ENCODE assay signal across 16 cellular contexts in genomic region chr14:61504841-61505340, GRCh38.
DNase-seq lines count a peak whose midpoint lies in the region; ATAC-seq and TF ChIP-seq lines count a peak whose summit lies in the region.
"Had no signal": no experiment of that assay in that cellular context is flagged by ENCODE, and none has a peak within 500 bp of the region (broad histone marks: within the 10 kb centered on the region; RNA-seq: fewer than 3 reads in every experiment).

No MANE protein-coding gene starts in this region.

- H3K79me1 ChIP-seq in trophoblast cell (ENCODE audit: low read length) = peaks cover 32% of the 10 kb centered on the region

- peak overlapping the region; percentile 64 to 72 for H3K4me3 Mint-ChIP-seq in activated T-cell treated with anti-CD3 and anti-CD28 coated beads, Interleukin-2, amount 50 U/mL, for 72 hours
- no peak overlapping the region for H3K4me3 Mint-ChIP-seq in activated T-cell treated with anti-CD3 and anti-CD28 coated beads, Interleukin-2, amount 50 U/mL, for 4 hours
- peak overlapping the region; percentile 29 for H3K4me3 Mint-ChIP-seq in activated naive CD8-positive, alpha-beta T cell treated with anti-CD3 and anti-CD28 coated beads, Interleukin-2, amount 10 ng/mL, durations not matched to agents 7 days and 5 days
- no peak overlapping the region for H3K4me3 Mint-ChIP-seq in MCF 10A (ENCODE audit: unreplicated experiment)

- H3K36me3 ChIP-seq in OCI-LY1 (ENCODE audit: insufficient read depth, low read length) (no peaks in the 10 kb centered on the region), trophoblast cell (ENCODE audit: control insufficient read depth in 1 of 2, insufficient read depth in 2 of 2, low read length in 2 of 2) (no peaks in the 10 kb centered on the region)
- H3K36me3 ChIP-seq: neutrophil, vagina had no signal

- H3K27me3 ChIP-seq in OCI-LY1 (ENCODE audit: insufficient read depth, low read length) (no peaks in the 10 kb centered on the region), trophoblast cell (ENCODE audit: insufficient read depth, low read length) (no peaks in the 10 kb centered on the region)
- H3K27me3 ChIP-seq: heart left ventricle, neutrophil, vagina had no signal

- no peak for ATAC-seq in activated T-cell treated with anti-CD3 and anti-CD28 coated beads, Interleukin-2, amount 50 U/mL, for 72 hours (replicated peaks in 1 of 2)
- ATAC-seq in activated T-cell treated with anti-CD3 and anti-CD28 coated beads, Interleukin-2, amount 50 U/mL, for 4 hours = no peak
- ATAC-seq in activated naive CD8-positive, alpha-beta T cell treated with anti-CD3 and anti-CD28 coated beads, Interleukin-2, amount 10 ng/mL, durations not matched to agents 7 days and 5 days (ENCODE audit: low read depth) = peak; percentile 21
- no peak for ATAC-seq in HG03196 (IDR thresholded peaks at IDR 0.05; ENCODE audit: unreplicated experiment)
- ATAC-seq: heart left ventricle had no signal

- H3K9ac ChIP-seq in OCI-LY1 (ENCODE audit: low read length) = peak overlapping the region; percentile 23; the same call in 1 of the 2 replicates
- no peak overlapping the region for H3K9ac ChIP-seq in trophoblast cell (ENCODE audit: low read length)

- no peaks in the 10 kb centered on the region for H4K20me1 ChIP-seq in OCI-LY1 (ENCODE audit: insufficient read depth, low read length)

- H3K4me1 ChIP-seq in OCI-LY1 (ENCODE audit: insufficient read depth, low read length, severe bottlenecking) (peaks cover 86% of the 10 kb centered on the region), trophoblast cell (ENCODE audit: control insufficient read depth in 1 of 2, insufficient read depth in 2 of 2, low read length in 2 of 2) (peaks cover 8 to 22% of the 10 kb centered on the region in 2 experiments)

- peaks cover 100% of the 10 kb centered on the region for H3K4me1 Mint-ChIP-seq in activated T-cell treated with anti-CD3 and anti-CD28 coated beads, Interleukin-2, amount 50 U/mL, for 72 hours (ENCODE audit: low read depth)
- H3K4me1 Mint-ChIP-seq in activated T-cell treated with anti-CD3 and anti-CD28 coated beads, Interleukin-2, amount 50 U/mL, for 4 hours (ENCODE audit: low read depth) = peaks cover 93% of the 10 kb centered on the region
- peaks cover 65% of the 10 kb centered on the region for H3K4me1 Mint-ChIP-seq in activated naive CD8-positive, alpha-beta T cell treated with anti-CD3 and anti-CD28 coated beads, Interleukin-2, amount 10 ng/mL, durations not matched to agents 7 days and 5 days
- peaks cover 14% of the 10 kb centered on the region for H3K4me1 Mint-ChIP-seq in MCF 10A (ENCODE audit: insufficient read depth, unreplicated experiment)

- intact Hi-C loops in MCF 10A (cut with micrococcal nuclease) = no loop called here

- H3K18ac ChIP-seq in trophoblast cell (ENCODE audit: low read length) = no peak overlapping the region

- no CpG with 5 or more reads among the region's 3 CpGs for WGBS in trophoblast cell (ENCODE audit: extremely low coverage, insufficient coverage, insufficient read length)

- no peak overlapping the region for H2BK5ac ChIP-seq in trophoblast cell (ENCODE audit: low read depth, low read length, poor library complexity)

- H3K9me3 ChIP-seq in OCI-LY1 (ENCODE audit: low read length) (no peaks in the 10 kb centered on the region), trophoblast cell (ENCODE audit: insufficient read depth, low read depth, low read length) (no peaks in the 10 kb centered on the region)
- H3K9me3 ChIP-seq: heart left ventricle, neutrophil, vagina had no signal

- no peaks in the 10 kb centered on the region for H3K27me3 Mint-ChIP-seq in activated T-cell treated with anti-CD3 and anti-CD28 coated beads, Interleukin-2, amount 50 U/mL, for 72 hours (ENCODE audit: low read depth)
- H3K27me3 Mint-ChIP-seq in activated T-cell treated with anti-CD3 and anti-CD28 coated beads, Interleukin-2, amount 50 U/mL, for 4 hours (ENCODE audit: low read depth) = no peaks in the 10 kb centered on the region
- no peaks in the 10 kb centered on the region for H3K27me3 Mint-ChIP-seq in activated naive CD8-positive, alpha-beta T cell treated with anti-CD3 and anti-CD28 coated beads, Interleukin-2, amount 10 ng/mL, durations not matched to agents 7 days and 5 days
- no peaks in the 10 kb centered on the region for H3K27me3 Mint-ChIP-seq in MCF 10A (ENCODE audit: insufficient read depth, unreplicated experiment)

- H3K23ac ChIP-seq in trophoblast cell (ENCODE audit: low read length) = no peak overlapping the region

- H3K4me2 ChIP-seq in OCI-LY1 (ENCODE audit: low read length) (peak overlapping the region; percentile 36; the same call in 1 of the 2 replicates), trophoblast cell (ENCODE audit: low read length) (no peak overlapping the region)

- H3K4ac ChIP-seq in trophoblast cell (ENCODE audit: low read depth, low read length) = no peak overlapping the region

- peak overlapping the region; percentile 89 for H2BK120ac ChIP-seq in trophoblast cell (ENCODE audit: insufficient read depth, low read length, poor library complexity)

- no peak overlapping the region for H3K14ac ChIP-seq in trophoblast cell (ENCODE audit: low read length)

- H3K27ac ChIP-seq in OCI-LY1 (ENCODE audit: low read depth, low read length, poor library complexity, severe bottlenecking) = peak overlapping the region; percentile 100
- H3K27ac ChIP-seq in trophoblast cell (ENCODE audit: low read depth, low read length) = peak overlapping the region; percentile 98
- H3K27ac ChIP-seq: neutrophil had no signal

- BruUV-seq in MCF 10A (replicated peaks; lab: Mats Ljungman, UMichigan) = no TSS peak

- H2BK12ac ChIP-seq in trophoblast cell (ENCODE audit: low read length) = peak overlapping the region; percentile 85

- H4K91ac ChIP-seq in trophoblast cell (ENCODE audit: low read depth, low read length) = peak overlapping the region; percentile 59

- POLR2A ChIA-PET in activated naive CD8-positive, alpha-beta T cell treated with anti-CD3 and anti-CD28 coated beads, Interleukin-2, amount 10 ng/mL, durations not matched to agents 7 days and 5 days (lab: Charles Lee) = interaction anchor here (0.6 to 1.6 kb wide), 8 partner anchors 8 to 215 kb away, joined by 3 to 6 read pairs (median 3); no protein-coding TSS in a partner anchor
- POLR2A ChIA-PET in MCF 10A (lab: Yijun Ruan, JAX) = interaction anchor here (8.0 kb wide), 1 partner anchor 21 kb away, joined by 88 read pairs; no protein-coding TSS in a partner anchor

- DNase-seq in activated T-cell treated with anti-CD3 and anti-CD28 coated beads, Interleukin-2, amount 50 U/mL, for 72 hours = no peak
- no peak for DNase-seq in activated T-cell treated with anti-CD3 and anti-CD28 coated beads, Interleukin-2, amount 50 U/mL, for 4 hours
- DNase-seq in activated naive CD8-positive, alpha-beta T cell treated with anti-CD3 and anti-CD28 coated beads, Interleukin-2, amount 10 ng/mL, durations not matched to agents 7 days and 5 days = no peak
- DNase-seq in trophoblast cell (peak in 1 of 2 donors; percentile 45), MCF 10A (ENCODE audit: unreplicated experiment) (no peak), LoVo (ENCODE audit: low spot score) (no peak)
- DNase-seq: effector CD8-positive, alpha-beta T cell; heart left ventricle; NCI-H187; NCI-H510A treated with DMSO at 0.1 percent for 48 hours; retina; stimulated activated CD4-positive, alpha-beta T cell treated with anti-CD3 and anti-CD28 coated beads, Interleukin-15, amount 100 ng/mL, for 24 hours had no signal

- H3K4me3 ChIP-seq in OCI-LY1 (ENCODE audit: low read depth, low read length, poor library complexity, severe bottlenecking) (no peak overlapping the region), trophoblast cell (ENCODE audit: low read depth, low read length) (no peak overlapping the region)
- H3K4me3 ChIP-seq: heart left ventricle, vagina had no signal

- no peak overlapping the region for H4K8ac ChIP-seq in trophoblast cell (ENCODE audit: low read depth, low read length)

- CTCF ChIA-PET in MCF 10A (lab: Yijun Ruan, JAX) = interaction anchor here (1.2 kb wide), 2 partner anchors 16 to 30 kb away, joined by 4 to 6 read pairs; no protein-coding TSS in a partner anchor

- peaks cover 18% of the 10 kb centered on the region; the same call in 1 of the 2 replicates for H3F3A ChIP-seq in OCI-LY1 (ENCODE audit: insufficient read depth, low read length)

- H3K36me3 Mint-ChIP-seq in activated T-cell treated with anti-CD3 and anti-CD28 coated beads, Interleukin-2, amount 50 U/mL, for 72 hours (ENCODE audit: insufficient read depth in 2 of 2) = peaks cover 12 to 50% of the 10 kb centered on the region in 2 donors
- H3K36me3 Mint-ChIP-seq in activated T-cell treated with anti-CD3 and anti-CD28 coated beads, Interleukin-2, amount 50 U/mL, for 4 hours (ENCODE audit: insufficient read depth) = peaks cover 41% of the 10 kb centered on the region
- peaks cover 59% of the 10 kb centered on the region for H3K36me3 Mint-ChIP-seq in activated naive CD8-positive, alpha-beta T cell treated with anti-CD3 and anti-CD28 coated beads, Interleukin-2, amount 10 ng/mL, durations not matched to agents 7 days and 5 days
- no peaks in the 10 kb centered on the region for H3K36me3 Mint-ChIP-seq in MCF 10A (ENCODE audit: insufficient read depth, unreplicated experiment)

- peak overlapping the region; percentile 97 for H3K27ac Mint-ChIP-seq in activated T-cell treated with anti-CD3 and anti-CD28 coated beads, Interleukin-2, amount 50 U/mL, for 72 hours
- peak overlapping the region; percentile 78 for H3K27ac Mint-ChIP-seq in activated naive CD8-positive, alpha-beta T cell treated with anti-CD3 and anti-CD28 coated beads, Interleukin-2, amount 10 ng/mL, durations not matched to agents 7 days and 5 days
- no peak overlapping the region for H3K27ac Mint-ChIP-seq in MCF 10A (ENCODE audit: low read depth, unreplicated experiment)

- H4K12ac ChIP-seq in trophoblast cell (ENCODE audit: low read depth, low read length) = no peak overlapping the region

- TF ChIP-seq CTCF in OCI-LY1 (IDR thresholded peaks at IDR 0.05; ENCODE audit: low read length) (no peak), MCF 10A (IDR thresholded peaks at IDR 0.05; ENCODE audit: unreplicated experiment) (no peak)

- H3K79me2 ChIP-seq in OCI-LY1 (ENCODE audit: insufficient read depth, low read length) (no peaks in the 10 kb centered on the region), trophoblast cell (ENCODE audit: control insufficient read depth, insufficient read depth, low read length, poor library complexity) (no peaks in the 10 kb centered on the region)

- H2AFZ ChIP-seq in OCI-LY1 (ENCODE audit: low read length) (peak overlapping the region; percentile 71), trophoblast cell (ENCODE audit: insufficient read depth, low read length, poor library complexity) (no peak overlapping the region)

- peaks cover 0 to 3% of the 10 kb centered on the region in 2 donors for H3K9me3 Mint-ChIP-seq in activated T-cell treated with anti-CD3 and anti-CD28 coated beads, Interleukin-2, amount 50 U/mL, for 72 hours
- peaks cover 3% of the 10 kb centered on the region for H3K9me3 Mint-ChIP-seq in activated T-cell treated with anti-CD3 and anti-CD28 coated beads, Interleukin-2, amount 50 U/mL, for 4 hours
- H3K9me3 Mint-ChIP-seq in activated naive CD8-positive, alpha-beta T cell treated with anti-CD3 and anti-CD28 coated beads, Interleukin-2, amount 10 ng/mL, durations not matched to agents 7 days and 5 days = peaks cover 2% of the 10 kb centered on the region
- H3K9me3 Mint-ChIP-seq in MCF 10A (ENCODE audit: unreplicated experiment) = no peaks in the 10 kb centered on the region

- no peak overlapping the region for H2AK5ac ChIP-seq in trophoblast cell (ENCODE audit: low read length)

- no peaks in the 10 kb centered on the region for H3K9me2 ChIP-seq in OCI-LY1 (ENCODE audit: low read depth, low read length)

Comparison
In these comparisons a context has a peak if more than half of its experiments do, and no peak if none do; other contexts are left out.
1. H3K4me3 Mint-ChIP-seq: peak in activated T-cell treated with anti-CD3 and anti-CD28 coated beads, Interleukin-2, amount 50 U/mL, for 72 hours (2 of 2) and activated naive CD8-positive, alpha-beta T cell treated with anti-CD3 and anti-CD28 coated beads, Interleukin-2, amount 10 ng/mL, durations not matched to agents 7 days and 5 days (single experiment); none in activated T-cell treated with anti-CD3 and anti-CD28 coated beads, Interleukin-2, amount 50 U/mL, for 4 hours (single experiment) and MCF 10A (single experiment).